9 cellular contexts compared by ENCODE assay signal in genomic region chr11:125626381-125626950, GRCh38. TPM values are rescaled to one million over a fixed set of nuclear protein-coding genes. Genes with fewer than 3 reads are reported as not detected.
A peak's percentile ranks its signal among the peaks of the same experiment; 100 is the strongest.
DNase-seq lines count a peak whose midpoint lies in the region; ATAC-seq and TF ChIP-seq lines count a peak whose summit lies in the region.
"Had no signal": no experiment of that assay in that cellular context is flagged by ENCODE, and none has a peak within 500 bp of the region (broad histone marks: within the 10 kb centered on the region; RNA-seq: fewer than 3 reads in every experiment).

No MANE protein-coding gene starts in this region.

- no peak overlapping the region for H4K8ac ChIP-seq in trophoblast cell (ENCODE audit: low read depth, low read length)

- no peak overlapping the region for H3K4ac ChIP-seq in trophoblast cell (ENCODE audit: low read depth, low read length)

- peak overlapping the region; percentile 87 for H3K27ac ChIP-seq in KOPT-K1 (ENCODE audit: low read depth, low read length, poor library complexity, severe bottlenecking)
- H3K27ac ChIP-seq in gastroesophageal sphincter: peak overlapping the region in 3 of 4 donors; percentile 95 to 96 (median 95)
- H3K27ac ChIP-seq in trophoblast cell (ENCODE audit: low read depth, low read length): peak overlapping the region; percentile 96

- no peak overlapping the region for H2BK120ac ChIP-seq in trophoblast cell (ENCODE audit: insufficient read depth, low read length, poor library complexity)

- peaks cover 4% of the 10 kb centered on the region for H3K79me2 ChIP-seq in trophoblast cell (ENCODE audit: control insufficient read depth, insufficient read depth, low read length, poor library complexity)

- peak overlapping the region; percentile 92 for H3K27ac Mint-ChIP-seq in activated CD4-positive, alpha-beta memory T cell treated with anti-CD3 and anti-CD28 coated beads, Interleukin-2, amount 10 ng/mL, durations not matched to agents 7 days and 5 days

- peaks cover 43% of the 10 kb centered on the region for H3K4me1 Mint-ChIP-seq in activated CD4-positive, alpha-beta memory T cell treated with anti-CD3 and anti-CD28 coated beads, Interleukin-2, amount 10 ng/mL, durations not matched to agents 7 days and 5 days

- H3K4me3 ChIP-seq in gastroesophageal sphincter (peak overlapping the region; percentile 44 to 75), trophoblast cell (ENCODE audit: low read depth, low read length) (peak overlapping the region; percentile 79)

- no peak for TF ChIP-seq CTCF in gastroesophageal sphincter (IDR thresholded peaks at IDR 0.05)

- H3K79me1 ChIP-seq in trophoblast cell (ENCODE audit: low read length): peaks cover 9% of the 10 kb centered on the region

- no peaks in the 10 kb centered on the region for H3K9me3 Mint-ChIP-seq in activated CD4-positive, alpha-beta memory T cell treated with anti-CD3 and anti-CD28 coated beads, Interleukin-2, amount 10 ng/mL, durations not matched to agents 7 days and 5 days

- POLR2A ChIA-PET in activated CD4-positive, alpha-beta memory T cell treated with anti-CD3 and anti-CD28 coated beads, Interleukin-2, amount 10 ng/mL, durations not matched to agents 7 days and 5 days (lab: Charles Lee): interaction anchor here (1.1 to 5.8 kb wide), 13 partner anchors 9 to 276 kb away, joined by 3 to 97 read pairs (median 6); partner anchors contain the start of genes EI24, HYLS1, PUS3 and STT3A

- H3K36me3 ChIP-seq in KOPT-K1 (ENCODE audit: insufficient read depth, low read length) (peaks cover 72% of the 10 kb centered on the region), gastroesophageal sphincter (peaks cover 0 to 8% of the 10 kb centered on the region in 2 donors), trophoblast cell (ENCODE audit: control insufficient read depth in 1 of 2, insufficient read depth in 2 of 2, low read length in 2 of 2) (peaks cover 11 to 14% of the 10 kb centered on the region in 2 experiments)

- no peaks in the 10 kb centered on the region for H3K9me3 ChIP-seq in KOPT-K1 (ENCODE audit: insufficient read depth, low read length, poor library complexity, severe bottlenecking)
- no peaks in the 10 kb centered on the region for H3K9me3 ChIP-seq in gastroesophageal sphincter
- H3K9me3 ChIP-seq in trophoblast cell (ENCODE audit: insufficient read depth, low read depth, low read length): no peaks in the 10 kb centered on the region

- peak; percentile 49 for ATAC-seq in GM21529 (IDR thresholded peaks at IDR 0.05; ENCODE audit: unreplicated experiment)
- ATAC-seq in gastroesophageal sphincter: no peak

- H4K12ac ChIP-seq in trophoblast cell (ENCODE audit: low read depth, low read length): peak overlapping the region; percentile 10

- peak overlapping the region; percentile 66 for H3K4me2 ChIP-seq in trophoblast cell (ENCODE audit: low read length)

- H3K18ac ChIP-seq in trophoblast cell (ENCODE audit: low read length): peak overlapping the region; percentile 5

- no peak overlapping the region for H3K23ac ChIP-seq in trophoblast cell (ENCODE audit: low read length)

- CTCF ChIA-PET in activated CD4-positive, alpha-beta memory T cell treated with anti-CD3 and anti-CD28 coated beads, Interleukin-2, amount 10 ng/mL, durations not matched to agents 7 days and 5 days (lab: Charles Lee): interaction anchor here (0.6 to 1.5 kb wide), 7 partner anchors 9 to 261 kb away, joined by 3 to 7 read pairs (median 4); partner anchors contain the start of genes EI24, HYLS1 and STT3A

- no peak overlapping the region for H2BK12ac ChIP-seq in trophoblast cell (ENCODE audit: low read length)

- DNase-seq in NCI-H2171 (lab: John Stamatoyannopoulos, UW) (peak; percentile 75), NCI-H2171 treated with DMSO at 0.1 percent for 48 hours (lab: John Stamatoyannopoulos, UW) (no peak), trophoblast cell (peak in 1 of 2 donors; percentile 31), A172 (ENCODE audit: low spot score) (no peak)
- peak; percentile 41 for DNase-seq in activated CD4-positive, alpha-beta memory T cell treated with anti-CD3 and anti-CD28 coated beads, Interleukin-2, amount 10 ng/mL, durations not matched to agents 7 days and 5 days

- peaks cover 47% of the 10 kb centered on the region for H3K36me3 Mint-ChIP-seq in activated CD4-positive, alpha-beta memory T cell treated with anti-CD3 and anti-CD28 coated beads, Interleukin-2, amount 10 ng/mL, durations not matched to agents 7 days and 5 days (ENCODE audit: low read depth)

- H2BK5ac ChIP-seq in trophoblast cell (ENCODE audit: low read depth, low read length, poor library complexity): no peak overlapping the region

- WGBS in gastroesophageal sphincter (ENCODE audit: low coverage in 1 of 2), 2 donors: 0 to 1% methylated on average over 7 to 9 of the region's 13 CpGs
- WGBS in trophoblast cell (ENCODE audit: extremely low coverage, insufficient coverage, insufficient read length): no CpG with 5 or more reads among the region's 13 CpGs

- H2AK5ac ChIP-seq in trophoblast cell (ENCODE audit: low read length): no peak overlapping the region

- peak overlapping the region; percentile 0 for H2AFZ ChIP-seq in trophoblast cell (ENCODE audit: insufficient read depth, low read length, poor library complexity)

- H4K91ac ChIP-seq in trophoblast cell (ENCODE audit: low read depth, low read length): no peak overlapping the region

- peak overlapping the region; percentile 98 for H3K4me3 Mint-ChIP-seq in activated CD4-positive, alpha-beta memory T cell treated with anti-CD3 and anti-CD28 coated beads, Interleukin-2, amount 10 ng/mL, durations not matched to agents 7 days and 5 days

- H3K14ac ChIP-seq in trophoblast cell (ENCODE audit: low read length): peak overlapping the region; percentile 41

- H3K27me3 Mint-ChIP-seq in activated CD4-positive, alpha-beta memory T cell treated with anti-CD3 and anti-CD28 coated beads, Interleukin-2, amount 10 ng/mL, durations not matched to agents 7 days and 5 days: no peaks in the 10 kb centered on the region

- H3K9ac ChIP-seq in trophoblast cell (ENCODE audit: low read length): peak overlapping the region; percentile 85

- no peak for TF ChIP-seq POLR2A in gastroesophageal sphincter (IDR thresholded peaks at IDR 0.05)

- peaks cover 3 to 37% (median 7%) of the 10 kb centered on the region in 3 donors for H3K4me1 ChIP-seq in gastroesophageal sphincter
- peaks cover 0 to 3% of the 10 kb centered on the region in 2 experiments for H3K4me1 ChIP-seq in trophoblast cell (ENCODE audit: control insufficient read depth in 1 of 2, insufficient read depth in 2 of 2, low read length in 2 of 2)

- H3K27me3 ChIP-seq in gastroesophageal sphincter (no peaks in the 10 kb centered on the region), trophoblast cell (ENCODE audit: insufficient read depth, low read length) (no peaks in the 10 kb centered on the region)

- no peak for TF ChIP-seq EP300 in gastroesophageal sphincter (IDR thresholded peaks at IDR 0.05)

RNA-seq across cellular contexts. Expression of gene CHEK1, which starts 1.5 kb away (rescaled TPM):
- total RNA-seq in activated CD4-positive, alpha-beta memory T cell treated with anti-CD3 and anti-CD28 coated beads, Interleukin-2, amount 10 ng/mL, durations not matched to agents 7 days and 5 days: 10 to 100 TPM; 79.0 to 82.6 TPM
- total RNA-seq in gastroesophageal sphincter: 1 to 10 TPM in 3 of 4 donors, under 1 TPM in 1; 0.94 to 3.0 (median 2.2) TPM
- 22.8 and 24.8 TPM in 2 replicates for polyA plus RNA-seq in trophoblast cell (2013)
- total RNA-seq in A172 (2014; rRNA removed; shearing (Covaris generic)): 44.9 and 57.7 TPM in 2 replicates

RNA-seq across cellular contexts. Expression of gene STT3A, which starts 33.8 kb away (rescaled TPM):
- total RNA-seq in activated CD4-positive, alpha-beta memory T cell treated with anti-CD3 and anti-CD28 coated beads, Interleukin-2, amount 10 ng/mL, durations not matched to agents 7 days and 5 days: 100 to 1,000 TPM; 123 TPM
- total RNA-seq in gastroesophageal sphincter: 10 to 100 TPM; 58.2 to 71.4 (median 60.9) TPM
- 298 and 323 TPM in 2 replicates for polyA plus RNA-seq in trophoblast cell (2013)
- 138 and 139 TPM in 2 replicates for total RNA-seq in A172 (2014; rRNA removed; shearing (Covaris generic))

RNA-seq across cellular contexts. Expression of gene ACRV1, which starts 54.2 kb away (rescaled TPM):
- not detected for total RNA-seq in activated CD4-positive, alpha-beta memory T cell treated with anti-CD3 and anti-CD28 coated beads, Interleukin-2, amount 10 ng/mL, durations not matched to agents 7 days and 5 days
- total RNA-seq in gastroesophageal sphincter: not detected
- polyA plus RNA-seq in trophoblast cell (2013): 0.24 and 0.30 TPM in 2 replicates
- total RNA-seq in A172 (2014; rRNA removed; shearing (Covaris generic)): not detected in 2 replicates
- total RNA-seq: glomerular endothelial cell had no signal

RNA-seq across cellular contexts. Expression of gene EI24, which starts 57.2 kb away (rescaled TPM):
- 10 to 100 TPM; 31.5 to 33.2 TPM for total RNA-seq in activated CD4-positive, alpha-beta memory T cell treated with anti-CD3 and anti-CD28 coated beads, Interleukin-2, amount 10 ng/mL, durations not matched to agents 7 days and 5 days
- 10 to 100 TPM; 62.2 to 86.0 (median 83.0) TPM for total RNA-seq in gastroesophageal sphincter
- 122 and 131 TPM in 2 replicates for polyA plus RNA-seq in trophoblast cell (2013)
- total RNA-seq in A172 (2014; rRNA removed; shearing (Covaris generic)): 76.4 and 81.6 TPM in 2 replicates

Comparison
In these comparisons a context has a peak if more than half of its experiments do, and no peak if none do; other contexts are left out.
1. DNase-seq: peak in NCI-H2171 (single experiment) and activated CD4-positive, alpha-beta memory T cell treated with anti-CD3 and anti-CD28 coated beads, Interleukin-2, amount 10 ng/mL, durations not matched to agents 7 days and 5 days (single experiment); none in NCI-H2171 treated with DMSO at 0.1 percent for 48 hours (single experiment) and A172 (single experiment).
2. RNA of gene CHEK1, which starts 1.5 kb away (total RNA-seq): 79.0 to 82.6 TPM in activated CD4-positive, alpha-beta memory T cell treated with anti-CD3 and anti-CD28 coated beads, Interleukin-2, amount 10 ng/mL, durations not matched to agents 7 days and 5 days and 44.9 to 57.7 TPM in A172; 0.94 to 3.0 TPM in gastroesophageal sphincter; every median in the first group is over 10 times any median in the second.
3. Peak in every context shown above with its lines, with median percentiles within 50 percentile points of each other: H3K27ac ChIP-seq.